Comparison of ENCODE assay signal across 12 cellular contexts in the genomic region with DNA sequence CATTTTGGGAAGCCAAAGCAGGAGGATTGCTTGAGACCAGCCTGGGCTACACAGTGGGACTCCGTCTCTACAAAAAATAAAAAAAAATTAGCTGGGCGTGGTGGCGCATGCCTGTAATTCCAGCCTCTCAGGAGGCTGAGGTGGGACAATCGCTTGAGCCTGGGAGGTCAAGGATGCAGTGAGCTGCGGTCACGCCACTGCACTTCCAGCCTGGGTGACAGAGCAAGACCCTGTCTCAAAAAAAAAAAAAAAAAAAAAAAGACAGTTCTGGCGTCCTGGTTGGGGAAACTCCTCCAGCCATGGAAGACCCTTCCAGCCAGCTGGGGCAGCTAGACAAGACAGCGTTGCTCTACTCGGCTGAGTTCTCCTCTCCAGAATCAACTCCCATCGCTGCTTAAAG. TPM values are rescaled to one million over a fixed set of nuclear protein-coding genes. Genes with fewer than 3 reads are reported as not detected.
DNase-seq lines count a peak whose midpoint lies in the region; ATAC-seq and TF ChIP-seq lines count a peak whose summit lies in the region.
"Had no signal": no experiment of that assay in that cellular context is flagged by ENCODE, and none has a peak within 500 bp of the region (broad histone marks: within the 10 kb centered on the region; RNA-seq: fewer than 3 reads in every experiment).

No MANE protein-coding gene starts in this region.

- H3K9ac ChIP-seq in BLaER1: no peak overlapping the region

- peaks cover 4 to 6% of the 10 kb centered on the region in 2 donors for H3K9me3 Mint-ChIP-seq in effector memory CD8-positive, alpha-beta T cell
- peaks cover 4% of the 10 kb centered on the region for H3K9me3 Mint-ChIP-seq in neural crest cell

- TF ChIP-seq RAD21 in Ishikawa (IDR thresholded peaks at IDR 0.05; ENCODE audit: low read depth): peak; percentile 15; the same call in 1 of the 2 replicates

- H3K4me1 Mint-ChIP-seq in effector memory CD8-positive, alpha-beta T cell (ENCODE audit: low read depth in 2 of 2): peaks cover 6 to 10% of the 10 kb centered on the region in 2 donors
- peaks cover 21% of the 10 kb centered on the region for H3K4me1 Mint-ChIP-seq in neural crest cell

- TF ChIP-seq EP300 in Ishikawa (IDR thresholded peaks at IDR 0.05; ENCODE audit: borderline replicate concordance): peak; percentile 96

- no peak for ATAC-seq in effector memory CD8-positive, alpha-beta T cell (replicated peaks)
- ATAC-seq in HG03378 (IDR thresholded peaks at IDR 0.05; ENCODE audit: unreplicated experiment) (no peak), esophagus mucosa (no peak)

- peaks cover 3% of the 10 kb centered on the region for H3K36me3 Mint-ChIP-seq in effector memory CD8-positive, alpha-beta T cell (ENCODE audit: insufficient read depth)
- H3K36me3 Mint-ChIP-seq in neural crest cell (ENCODE audit: low read depth): peaks cover 4% of the 10 kb centered on the region

- TF ChIP-seq CTCF in neural crest cell (conservative IDR thresholded peaks at IDR 0.05): no peak

- peaks cover 7% of the 10 kb centered on the region for H3K4me1 ChIP-seq in BLaER1

- H3K27me3 Mint-ChIP-seq in effector memory CD8-positive, alpha-beta T cell: peaks cover 45 to 93% of the 10 kb centered on the region in 2 donors
- H3K27me3 Mint-ChIP-seq in neural crest cell (ENCODE audit: low read depth): peaks cover 85% of the 10 kb centered on the region

- H3K4me3 Mint-ChIP-seq in effector memory CD8-positive, alpha-beta T cell: peak overlapping the region; percentile 80 to 87
- H3K4me3 Mint-ChIP-seq in neural crest cell: peak overlapping the region; percentile 64

- in situ Hi-C loops in KBM-7 (cut with MboI; ENCODE audit: low pct_unique_long_range_greater_than_20kb, low sequenced_read_pairs): loop anchor here (10.0 kb wide), 1 partner anchor 530 kb away; no protein-coding TSS in a partner anchor
- in situ Hi-C loops in ACHN (cut with HindIII; ENCODE audit: low pct_ligation_motif_present, low pct_unique_long_range_greater_than_20kb, low sequenced_read_pairs): loop anchor here (25.0 kb wide), 1 partner anchor 152 kb away; no protein-coding TSS in a partner anchor

- peaks cover 48% of the 10 kb centered on the region; the same call in 1 of the 2 replicates for H4K20me1 ChIP-seq in BLaER1

- H3K36me3 ChIP-seq in BLaER1: no peaks in the 10 kb centered on the region

- H3K4me2 ChIP-seq in BLaER1: peak overlapping the region; percentile 95; the same call in 1 of the 2 replicates

- DNase-seq in effector memory CD8-positive, alpha-beta T cell: no peak
- DNase-seq in neural crest cell (ENCODE audit: low read depth, low spot score) (no peak), KBM-7 (no peak), ACHN (no peak)
- DNase-seq: activated CD4-positive, alpha-beta T cell treated with anti-CD3 and anti-CD28 coated beads, Interleukin-2, amount 10 ng/mL, durations not matched to agents 24 days and 14 days; foreskin melanocyte; NCI-H1436 had no signal

- H3K4me3 ChIP-seq in BLaER1: no peak overlapping the region

- H3K27me3 ChIP-seq in BLaER1: peaks cover 73% of the 10 kb centered on the region

- H3K27ac ChIP-seq in BLaER1: no peak overlapping the region

- peaks cover 17% of the 10 kb centered on the region for H3K9me3 ChIP-seq in BLaER1

- no peak overlapping the region for H3K27ac Mint-ChIP-seq in effector memory CD8-positive, alpha-beta T cell
- H3K27ac Mint-ChIP-seq in neural crest cell (ENCODE audit: unreplicated experiment): no peak overlapping the region

TF ChIP-seq in Ishikawa, 13 proteins besides CTCF, POLR2A, EP300 and RAD21:
- no peak for TF ChIP-seq TAF1 (IDR thresholded peaks at IDR 0.05; ENCODE audit: low read depth)
- TF ChIP-seq YY1 (IDR thresholded peaks at IDR 0.05; ENCODE audit: low read depth): peak; percentile 21; the same call in 1 of the 2 replicates
- peak; percentile 91 for TF ChIP-seq TCF12 (IDR thresholded peaks at IDR 0.05; ENCODE audit: low read depth)
- peak; percentile 98 for TF ChIP-seq TEAD4 (IDR thresholded peaks at IDR 0.05)
- TF ChIP-seq NFIC (IDR thresholded peaks at IDR 0.05): peak; percentile 72
- 0 out of 2 replicates have a peak, but pooled peaks have one; percentile 64 for TF ChIP-seq FOXM1 (IDR thresholded peaks at IDR 0.05; ENCODE audit: borderline replicate concordance, low read depth)
- no peak for TF ChIP-seq CREB1 (IDR thresholded peaks at IDR 0.05; ENCODE audit: low read depth)
- TF ChIP-seq USF1 (IDR thresholded peaks at IDR 0.05): no peak; the same call in 1 of the 2 replicates
- no peak for TF ChIP-seq EGR1 (IDR thresholded peaks at IDR 0.05)
- TF ChIP-seq MAX (IDR thresholded peaks at IDR 0.05): no peak
- no peak for TF ChIP-seq REST (IDR thresholded peaks at IDR 0.05; ENCODE audit: low read depth)
- TF ChIP-seq ZBTB7A (IDR thresholded peaks at IDR 0.05; ENCODE audit: low read depth): 0 out of 2 replicates have a peak, but pooled peaks have one; percentile 53
- 0 out of 2 replicates have a peak, but pooled peaks have one; percentile 4 for TF ChIP-seq CEBPB (IDR thresholded peaks at IDR 0.05)

RNA-seq across cellular contexts. Expression of gene CPN2, which starts 36.5 kb away (rescaled TPM):
- total RNA-seq in neural crest cell (not detected in 2 replicates), esophagus mucosa (not detected)
- total RNA-seq: activated CD4-positive, alpha-beta T cell treated with anti-CD3 and anti-CD28 coated beads, Interleukin-2, amount 10 ng/mL, durations not matched to agents 24 days and 14 days; lung microvascular endothelial cell had no signal

RNA-seq across cellular contexts. Expression of gene LRRC15, which starts 54.9 kb away (rescaled TPM):
- total RNA-seq in neural crest cell (not detected in 2 replicates), esophagus mucosa (0.04 TPM)
- total RNA-seq: activated CD4-positive, alpha-beta T cell treated with anti-CD3 and anti-CD28 coated beads, Interleukin-2, amount 10 ng/mL, durations not matched to agents 24 days and 14 days had no signal
